Comparison of ENCODE assay signal across 1 cellular context in genomic region chr5:164207646-164208045, GRCh38.
TF ChIP-seq lines count a peak whose summit lies in the region.

No MANE protein-coding gene starts in this region.

TF ChIP-seq in SK-N-SH, 30 proteins besides CTCF, POLR2A, EP300 and RAD21 (continued from another document):
- TF ChIP-seq EZH2phosphoT487 (IDR thresholded peaks at IDR 0.05; ENCODE audit: borderline replicate concordance, low read depth) (no peak), NRF1 (IDR thresholded peaks at IDR 0.05; ENCODE audit: low read depth, low read length) (no peak), YY1 (IDR thresholded peaks at IDR 0.05; ENCODE audit: low read depth) (no peak), POLR2AphosphoS5 (IDR thresholded peaks at IDR 0.05; ENCODE audit: low read depth, low read length) (no peak), FOXM1 (IDR thresholded peaks at IDR 0.05; ENCODE audit: low read depth) (no peak), FOXJ3 (CRISPR knock-in tag; IDR thresholded peaks at IDR 0.05) (no peak), ELF1 (IDR thresholded peaks at IDR 0.05) (no peak), MEF2A (IDR thresholded peaks at IDR 0.05; ENCODE audit: borderline replicate concordance, low read depth) (no peak)
